Comparison of ENCODE assay signal across 18 cellular contexts in genomic region chr5:3285621-3286020, GRCh38.
DNase-seq lines count a peak whose midpoint lies in the region; ATAC-seq and TF ChIP-seq lines count a peak whose summit lies in the region.
"Had no signal": no experiment of that assay in that cellular context is flagged by ENCODE, and none has a peak within 500 bp of the region (broad histone marks: within the 10 kb centered on the region; RNA-seq: fewer than 3 reads in every experiment).

No MANE protein-coding gene starts in this region.

- no peak overlapping the region for H3K18ac ChIP-seq in IMR-90 (ENCODE audit: low read depth, low read length)

- H3K4ac ChIP-seq in IMR-90 (ENCODE audit: low read depth, low read length) = no peak overlapping the region

- H3K23ac ChIP-seq in IMR-90 (ENCODE audit: low read depth, low read length) = no peak overlapping the region

- H3K9me3 ChIP-seq in IMR-90 (ENCODE audit: control insufficient read depth, insufficient read depth, low read length) (peaks cover 49% of the 10 kb centered on the region), osteoblast (ENCODE audit: low read depth, low read length) (no peaks in the 10 kb centered on the region), right atrium auricular region (no peaks in the 10 kb centered on the region)
- H3K9me3 ChIP-seq: BE2C; BLaER1 treated with 17β-estradiol and CSF1 and Interleukin-3, amounts not matched to agents 10 nM and 100 nM; Caco-2 had no signal

- H2AK9ac ChIP-seq in IMR-90 (replicated peaks; ENCODE audit: low read depth, low read length, poor library complexity) = no peak overlapping the region

- H3K9me1 ChIP-seq in IMR-90 (ENCODE audit: insufficient read depth, low read length) = no peaks in the 10 kb centered on the region

- no peak for TF ChIP-seq POLR2A in IMR-90 (IDR thresholded peaks at IDR 0.05; ENCODE audit: low read depth, low read length)

- H3K4me3 ChIP-seq in IMR-90 (ENCODE audit: insufficient read depth, low read depth, low read length) (no peak overlapping the region), osteoblast (ENCODE audit: insufficient read depth, low read length) (no peak overlapping the region), right atrium auricular region (no peak overlapping the region)
- H3K4me3 ChIP-seq: BLaER1 treated with 17β-estradiol and CSF1 and Interleukin-3, amounts not matched to agents 10 nM and 100 nM had no signal

- 65% methylated on average over 9 of the region's 13 CpGs; no CpG with 5 or more reads in 1 of the 2 experiments for WGBS in IMR-90 (ENCODE audit: extremely low coverage in 2 of 2, insufficient read length in 1 of 2), 2 experiments

- no peak for TF ChIP-seq RAD21 in IMR-90 (IDR thresholded peaks at IDR 0.05; ENCODE audit: low read length)

- peak overlapping the region; percentile 63 for H2AFZ ChIP-seq in IMR-90 (replicated peaks; ENCODE audit: low read length, poor library complexity)
- no peak overlapping the region for H2AFZ ChIP-seq in osteoblast (ENCODE audit: low read length)

- no peaks in the 10 kb centered on the region for H3K79me2 ChIP-seq in osteoblast (ENCODE audit: insufficient read depth, low read length)

- no TSS peak for BruUV-seq in IMR-90 (replicated peaks; lab: Mats Ljungman, UMichigan)

- H2BK15ac ChIP-seq in IMR-90 (ENCODE audit: low read depth, low read length) = no peak overlapping the region

- TF ChIP-seq CTCF in IMR-90 (conservative IDR thresholded peaks at IDR 0.05; ENCODE audit: low read depth, low read length) (no peak), osteoblast (IDR thresholded peaks at IDR 0.05; ENCODE audit: extremely low read depth, low read depth, low read length) (no peak), right atrium auricular region (IDR thresholded peaks at IDR 0.05) (no peak)

- CTCF ChIA-PET in IMR-90 (lab: Yijun Ruan, JAX) = no interaction called here

- no peaks in the 10 kb centered on the region for H4K20me1 ChIP-seq in IMR-90 (ENCODE audit: insufficient read depth, low read length)
- H4K20me1 ChIP-seq in osteoblast (ENCODE audit: insufficient read depth, low read length) = no peaks in the 10 kb centered on the region
- H4K20me1 ChIP-seq: BLaER1 treated with 17β-estradiol and CSF1 and Interleukin-3, amounts not matched to agents 10 nM and 100 nM had no signal

- in situ Hi-C loops in IMR-90 (cut with MboI; ENCODE audit: low sequenced_read_pairs) = no loop called here

- no peak overlapping the region for H4K8ac ChIP-seq in IMR-90 (ENCODE audit: low read depth in 2 of 2, low read length in 2 of 2)

- H3K27me3 ChIP-seq in IMR-90 (ENCODE audit: control insufficient read depth, insufficient read depth, low read length) (no peaks in the 10 kb centered on the region), osteoblast (ENCODE audit: insufficient read depth, low read length) (no peaks in the 10 kb centered on the region), right atrium auricular region (no peaks in the 10 kb centered on the region)
- H3K27me3 ChIP-seq: BE2C; BLaER1 treated with 17β-estradiol and CSF1 and Interleukin-3, amounts not matched to agents 10 nM and 100 nM had no signal

- H3K27ac ChIP-seq in IMR-90 (ENCODE audit: insufficient read depth, low read length) (no peak overlapping the region), osteoblast (ENCODE audit: low read depth, low read length) (no peak overlapping the region), right atrium auricular region (no peak overlapping the region)
- H3K27ac ChIP-seq: BLaER1 treated with 17β-estradiol and CSF1 and Interleukin-3, amounts not matched to agents 10 nM and 100 nM; C4-2B had no signal

- no peak overlapping the region for H3K9ac ChIP-seq in IMR-90 (ENCODE audit: low read depth, low read length)
- H3K9ac ChIP-seq: BLaER1 treated with 17β-estradiol and CSF1 and Interleukin-3, amounts not matched to agents 10 nM and 100 nM had no signal

- intact Hi-C loops in IMR-90 (cut with micrococcal nuclease) = no loop called here

- no peak overlapping the region for H2AK5ac ChIP-seq in IMR-90 (ENCODE audit: low read depth, low read length)

- H3K36me3 ChIP-seq in IMR-90 (ENCODE audit: control insufficient read depth, insufficient read depth, low read length) (no peaks in the 10 kb centered on the region), osteoblast (ENCODE audit: insufficient read depth, low read length) (no peaks in the 10 kb centered on the region), right atrium auricular region (no peaks in the 10 kb centered on the region)
- H3K36me3 ChIP-seq: BE2C; BLaER1 treated with 17β-estradiol and CSF1 and Interleukin-3, amounts not matched to agents 10 nM and 100 nM had no signal

- H2BK20ac ChIP-seq in IMR-90 (ENCODE audit: low read depth, low read length) = no peak overlapping the region

- no peak overlapping the region for H4K5ac ChIP-seq in IMR-90 (ENCODE audit: low read depth, low read length)

- H3K79me1 ChIP-seq in IMR-90 (ENCODE audit: low read depth in 1 of 2, low read length in 2 of 2) = no peaks in the 10 kb centered on the region

- POLR2A ChIA-PET in IMR-90 (lab: Charles Lee; ENCODE audit: unreplicated experiment) = no interaction called here

- H2BK5ac ChIP-seq in IMR-90 (ENCODE audit: low read depth, low read length, poor library complexity, severe bottlenecking) = no peak overlapping the region

- H3K4me2 ChIP-seq in IMR-90 (ENCODE audit: low read depth, low read length) = no peak overlapping the region
- no peak overlapping the region for H3K4me2 ChIP-seq in osteoblast (ENCODE audit: insufficient read depth, low read length)

- no peak overlapping the region for H3K14ac ChIP-seq in IMR-90 (replicated peaks; ENCODE audit: low read depth, low read length)

- no peak for ATAC-seq in IMR-90 (ENCODE audit: low read depth)
- ATAC-seq: CD8-positive, alpha-beta T cell had no signal

- dilution Hi-C loops in IMR-90 (cut with HindIII; ENCODE audit: low sequenced_read_pairs, unreplicated experiment) = no loop called here

- no peak for DNase-seq in IMR-90
- peak; percentile 23 for DNase-seq in islet precursor cell
- DNase-seq in osteoblast (ENCODE audit: insufficient read length, low spot score, missing footprints) = peak; percentile 70
- no peak for DNase-seq in NCI-H345 (lab: John Stamatoyannopoulos, UW)
- DNase-seq in activated naive CD4-positive, alpha-beta T cell treated with Interleukin-2 at 50 U/mL for 16 hours = no peak
- DNase-seq in stimulated activated CD4-positive, alpha-beta T cell treated with anti-CD3 and anti-CD28 coated beads, Interleukin-2, amount 100 ng/mL, for 24 hours = no peak
- no peak for DNase-seq in right atrium auricular region (ENCODE audit: low spot score)
- DNase-seq: 8988T; ACHN; BE2C; Caco-2; Calu3; CD4-positive, alpha-beta T cell; CD8-positive, alpha-beta T cell; DMS79 treated with DMSO at 0.1 percent for 48 hours; GF-D8 had no signal

- no peaks in the 10 kb centered on the region for H3K4me1 ChIP-seq in IMR-90 (ENCODE audit: control insufficient read depth, insufficient read depth, low read length)
- H3K4me1 ChIP-seq in osteoblast (ENCODE audit: insufficient read depth, low read length) = no peaks in the 10 kb centered on the region
- H3K4me1 ChIP-seq in right atrium auricular region = no peaks in the 10 kb centered on the region
- H3K4me1 ChIP-seq: BE2C, Caco-2 had no signal

- no peak overlapping the region for H2BK120ac ChIP-seq in IMR-90 (ENCODE audit: low read depth, low read length)

- H4K91ac ChIP-seq in IMR-90 (ENCODE audit: insufficient read depth, low read depth, low read length) = no peak overlapping the region

- H3K56ac ChIP-seq in IMR-90 (ENCODE audit: extremely low read depth, insufficient read depth, low read length) = no peak overlapping the region

TF ChIP-seq in IMR-90, 13 proteins besides CTCF, POLR2A, EP300 and RAD21:
- TF ChIP-seq ELK1 (IDR thresholded peaks at IDR 0.05; ENCODE audit: borderline replicate concordance, low read depth, low read length) = no peak
- TF ChIP-seq RCOR1 (IDR thresholded peaks at IDR 0.05; ENCODE audit: insufficient replicate concordance, low read length) = no peak
- TF ChIP-seq, protein P1, sequence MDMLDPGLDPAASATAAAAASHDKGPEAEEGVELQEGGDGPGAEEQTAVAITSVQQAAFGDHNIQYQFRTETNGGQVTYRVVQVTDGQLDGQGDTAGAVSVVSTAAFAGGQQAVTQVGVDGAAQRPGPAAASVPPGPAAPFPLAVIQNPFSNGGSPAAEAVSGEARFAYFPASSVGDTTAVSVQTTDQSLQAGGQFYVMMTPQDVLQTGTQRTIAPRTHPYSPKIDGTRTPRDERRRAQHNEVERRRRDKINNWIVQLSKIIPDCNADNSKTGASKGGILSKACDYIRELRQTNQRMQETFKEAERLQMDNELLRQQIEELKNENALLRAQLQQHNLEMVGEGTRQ (IDR thresholded peaks at IDR 0.05; ENCODE audit: low read depth, low read length) = no peak
- no peak for TF ChIP-seq MXI1 (IDR thresholded peaks at IDR 0.05; ENCODE audit: borderline replicate concordance, low read depth, low read length)
- TF ChIP-seq MAFK (IDR thresholded peaks at IDR 0.05; ENCODE audit: low read depth, low read length) = no peak
- TF ChIP-seq SMC3 (IDR thresholded peaks at IDR 0.05; ENCODE audit: low read depth, low read length) = no peak
- TF ChIP-seq MAZ (IDR thresholded peaks at IDR 0.05; ENCODE audit: borderline replicate concordance, low read depth, low read length) = no peak
- TF ChIP-seq CEBPB (IDR thresholded peaks at IDR 0.05; ENCODE audit: low read depth, low read length) = no peak
TF ChIP-seq in IMR-90: peak in this region for 0.

Comparison
In these comparisons a context has a peak if more than half of its experiments do, and no peak if none do; other contexts are left out.
1. DNase-seq: peak in islet precursor cell (single experiment) and osteoblast (single experiment); none in IMR-90 (single experiment), NCI-H345 (single experiment), activated naive CD4-positive, alpha-beta T cell treated with Interleukin-2 at 50 U/mL for 16 hours (single experiment), stimulated activated CD4-positive, alpha-beta T cell treated with anti-CD3 and anti-CD28 coated beads, Interleukin-2, amount 100 ng/mL, for 24 hours (0 of 2) and right atrium auricular region (single experiment).